Comparison of ENCODE assay signal across 9 cellular contexts in genomic region chr16:69444873-69445517, GRCh38. TPM values are rescaled to one million over a fixed set of nuclear protein-coding genes. Genes with fewer than 3 reads are reported as not detected.
DNase-seq lines count a peak whose midpoint lies in the region; ATAC-seq lines count a peak whose summit lies in the region.
"Had no signal": no experiment of that assay in that cellular context is flagged by ENCODE, and none has a peak within 500 bp of the region (broad histone marks: within the 10 kb centered on the region; RNA-seq: fewer than 3 reads in every experiment).

No MANE protein-coding gene starts in this region.

- H3K27ac ChIP-seq in GM23248 (peak overlapping the region; percentile 95), skin epidermis (peak overlapping the region in 19 of 21 experiments; percentile 28 to 94 (median 81))

- no peaks in the 10 kb centered on the region; the same call in 1 of the 2 replicates for H3K36me3 ChIP-seq in GM23248 (ENCODE audit: low read depth)

- no peaks in the 10 kb centered on the region for H3K9me3 Mint-ChIP-seq in activated naive CD8-positive, alpha-beta T cell treated with anti-CD3 and anti-CD28 coated beads for 36 hours

- ATAC-seq in left cardiac atrium (peak; percentile 31 to 51), HG03571 (IDR thresholded peaks at IDR 0.05; ENCODE audit: unreplicated experiment) (no peak), HG03045 (IDR thresholded peaks at IDR 0.05; ENCODE audit: unreplicated experiment) (no peak), HG03097 (IDR thresholded peaks at IDR 0.05; ENCODE audit: low FRiP score, unreplicated experiment) (no peak)

- H3K4me1 ChIP-seq in GM23248 (ENCODE audit: insufficient read depth): peaks cover 42% of the 10 kb centered on the region

- no peaks in the 10 kb centered on the region for H3K9me3 ChIP-seq in GM23248 (ENCODE audit: low read depth)

- in situ Hi-C loops in GM23248 (cut with MboI): no loop called here

- peak overlapping the region; percentile 89 for H2AFZ ChIP-seq in GM23248

- H3K27ac Mint-ChIP-seq in activated naive CD8-positive, alpha-beta T cell treated with anti-CD3 and anti-CD28 coated beads for 36 hours: peak overlapping the region; percentile 91

- no peaks in the 10 kb centered on the region for H3K27me3 ChIP-seq in GM23248 (replicated peaks; ENCODE audit: insufficient read depth)

- H4K20me1 ChIP-seq in GM23248 (ENCODE audit: insufficient read depth): no peaks in the 10 kb centered on the region

- H3F3A ChIP-seq in GM23248 (ENCODE audit: insufficient read depth): peaks cover 42% of the 10 kb centered on the region

- DNase-seq in GM23248 (peak; percentile 69), left cardiac atrium (no peak)
- DNase-seq in activated naive CD8-positive, alpha-beta T cell treated with anti-CD3 and anti-CD28 coated beads for 36 hours: no peak
- no peak for DNase-seq in effector CD8-positive, alpha-beta T cell (lab: John Stamatoyannopoulos, UW)
- DNase-seq: NCI-H345 had no signal

- H3K4me3 Mint-ChIP-seq in activated naive CD8-positive, alpha-beta T cell treated with anti-CD3 and anti-CD28 coated beads for 36 hours: peak overlapping the region; percentile 60

- H3K9ac ChIP-seq in GM23248: peak overlapping the region; percentile 88

- H3K4me3 ChIP-seq in GM23248: peak overlapping the region; percentile 74
- H3K4me3 ChIP-seq in skin epidermis: peak overlapping the region in 2 of 7 experiments; percentile 10 to 18

- intact Hi-C loops in left cardiac atrium (cut with DNase I): no loop called here

- no peaks in the 10 kb centered on the region for H3K27me3 Mint-ChIP-seq in activated naive CD8-positive, alpha-beta T cell treated with anti-CD3 and anti-CD28 coated beads for 36 hours

- peak overlapping the region; percentile 98 for H3K4me2 ChIP-seq in GM23248 (ENCODE audit: unreplicated experiment)

- peaks cover 32% of the 10 kb centered on the region for H3K4me1 Mint-ChIP-seq in activated naive CD8-positive, alpha-beta T cell treated with anti-CD3 and anti-CD28 coated beads for 36 hours

- H3K79me2 ChIP-seq in GM23248 (ENCODE audit: insufficient read depth): peaks cover 81% of the 10 kb centered on the region

- H3K9me2 ChIP-seq in GM23248 (ENCODE audit: insufficient read depth): no peaks in the 10 kb centered on the region

- peaks cover 39% of the 10 kb centered on the region for H3K36me3 Mint-ChIP-seq in activated naive CD8-positive, alpha-beta T cell treated with anti-CD3 and anti-CD28 coated beads for 36 hours

- 22 to 28% methylated on average over 2 of the region's 2 CpGs for WGBS in GM23248 (ENCODE audit: low coverage in 1 of 2, low lambda C conversion rate in 2 of 2, missing lambda C conversion rate in 2 of 2), 2 experiments

RNA-seq across cellular contexts. Expression of gene CYB5B, which starts 20.6 kb away (rescaled TPM):
- total RNA-seq in GM23248 (2014; rRNA removed; shearing (Covaris generic)): 47.1 and 60.8 TPM in 2 replicates
- 115 and 123 TPM in 2 replicates for polyA plus RNA-seq in GM23248 (2016; fragmentation: Nextera tagmentation; extraction: Ambion mirVana)
- total RNA-seq in activated naive CD8-positive, alpha-beta T cell treated with anti-CD3 and anti-CD28 coated beads for 36 hours: 100 to 1,000 TPM; 182 to 183 TPM
- 10 to 100 TPM; 60.8 to 62.0 TPM for total RNA-seq in left cardiac atrium

RNA-seq across cellular contexts. Expression of gene TERF2, which starts 59.2 kb away (rescaled TPM):
- total RNA-seq in GM23248 (2014; rRNA removed; shearing (Covaris generic)): 11.9 and 22.5 TPM in 2 replicates
- polyA plus RNA-seq in GM23248 (2016; fragmentation: Nextera tagmentation; extraction: Ambion mirVana): 10.5 and 11.6 TPM in 2 replicates
- 10 to 100 TPM; 54.4 to 55.4 TPM for total RNA-seq in activated naive CD8-positive, alpha-beta T cell treated with anti-CD3 and anti-CD28 coated beads for 36 hours
- 10 to 100 TPM; 22.6 to 26.6 TPM for total RNA-seq in left cardiac atrium

Comparison
In these comparisons a context has a peak if more than half of its experiments do, and no peak if none do; other contexts are left out.
1. ATAC-seq: peak in left cardiac atrium (2 of 2); none in HG03571 (single experiment), HG03045 (single experiment) and HG03097 (single experiment).